In the genomic region with DNA sequence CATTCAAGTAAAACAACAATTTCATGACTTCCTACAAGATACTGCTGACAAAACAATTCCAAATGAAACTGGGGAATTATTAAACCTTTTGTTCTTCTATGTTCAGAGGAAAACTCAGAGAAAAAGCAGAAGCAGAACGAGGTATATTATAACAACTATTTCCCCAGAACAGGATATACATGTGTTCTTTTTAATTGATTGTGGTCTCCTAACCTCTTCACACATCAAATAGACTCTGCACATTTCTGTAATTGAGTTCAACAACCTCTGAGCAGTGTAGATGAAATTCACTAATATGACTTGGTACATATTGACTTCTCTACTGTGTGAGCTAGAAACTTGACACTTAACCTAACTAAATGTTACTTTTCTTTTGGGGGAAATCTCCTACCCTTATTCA, we compare ENCODE assay signal across 19 cellular contexts.
DNase-seq lines count a peak whose midpoint lies in the region; ATAC-seq and TF ChIP-seq lines count a peak whose summit lies in the region.
"Had no signal": no experiment of that assay in that cellular context is flagged by ENCODE, and none has a peak within 500 bp of the region (broad histone marks: within the 10 kb centered on the region; RNA-seq: fewer than 3 reads in every experiment).

No MANE protein-coding gene starts in this region.

- peaks cover 2% of the 10 kb centered on the region for H3K9me3 ChIP-seq in WERI-Rb-1 (ENCODE audit: severe bottlenecking)
- H3K9me3 ChIP-seq: HAP-1 had no signal

- ATAC-seq in GM18511 (IDR thresholded peaks at IDR 0.05; ENCODE audit: unreplicated experiment) = no peak
- ATAC-seq in GM18519 (IDR thresholded peaks at IDR 0.05; ENCODE audit: low FRiP score, unreplicated experiment) = no peak
- ATAC-seq: GM12878 had no signal

- DNase-seq in NOMO-1 treated with DMSO at 0.1 percent for 48 hours (lab: John Stamatoyannopoulos, UW; ENCODE audit: unreplicated experiment) (peak; percentile 53), NOMO-1 treated with dmso at 0.1 percent for 144 hours (lab: John Stamatoyannopoulos, UW; ENCODE audit: unreplicated experiment) (no peak), Kasumi-1 (lab: John Stamatoyannopoulos, UW) (peak; percentile 6 to 27), NB4 (ENCODE audit: low read depth) (peak; percentile 4), WERI-Rb-1 (no peak), cerebellar cortex (ENCODE audit: low spot score) (no peak)
- DNase-seq: CD4-positive, alpha-beta T cell; CD8-positive, alpha-beta memory T cell; EL; GDM1; GOT3; HFFc6 had no signal

- H3K36me3 ChIP-seq in WERI-Rb-1 = no peaks in the 10 kb centered on the region
- H3K36me3 ChIP-seq: HAP-1 had no signal

- peak overlapping the region; percentile 86 for H3K27ac ChIP-seq in WERI-Rb-1
- H3K27ac ChIP-seq: 22Rv1, BLaER1, C4-2B had no signal

- H3K4me3 ChIP-seq in NB4 (ENCODE audit: low read depth, low read length) (no peak overlapping the region), WERI-Rb-1 (ENCODE audit: low read depth, low read length) (no peak overlapping the region)
- H3K4me3 ChIP-seq: BLaER1, GM12878, HAP-1 had no signal

- TF ChIP-seq CTCF in NB4 (IDR thresholded peaks at IDR 0.05; ENCODE audit: low read depth, low read length) (no peak), WERI-Rb-1 (IDR thresholded peaks at IDR 0.05; ENCODE audit: low read depth, low read length) (no peak)

- H3K27me3 ChIP-seq in WERI-Rb-1 (ENCODE audit: insufficient read depth, low read depth, severe bottlenecking) = no peaks in the 10 kb centered on the region
- H3K27me3 ChIP-seq: BLaER1 had no signal

- no peak for TF ChIP-seq POLR2A in NB4 (IDR thresholded peaks at IDR 0.05; ENCODE audit: extremely low read depth, insufficient read length)

Comparison
In these comparisons a context has a peak if more than half of its experiments do, and no peak if none do; other contexts are left out.
1. DNase-seq: peak in NOMO-1 treated with DMSO at 0.1 percent for 48 hours (single experiment), Kasumi-1 (2 of 2) and NB4 (single experiment); none in NOMO-1 treated with dmso at 0.1 percent for 144 hours (single experiment), WERI-Rb-1 (single experiment) and cerebellar cortex (single experiment).